In the genomic region with DNA sequence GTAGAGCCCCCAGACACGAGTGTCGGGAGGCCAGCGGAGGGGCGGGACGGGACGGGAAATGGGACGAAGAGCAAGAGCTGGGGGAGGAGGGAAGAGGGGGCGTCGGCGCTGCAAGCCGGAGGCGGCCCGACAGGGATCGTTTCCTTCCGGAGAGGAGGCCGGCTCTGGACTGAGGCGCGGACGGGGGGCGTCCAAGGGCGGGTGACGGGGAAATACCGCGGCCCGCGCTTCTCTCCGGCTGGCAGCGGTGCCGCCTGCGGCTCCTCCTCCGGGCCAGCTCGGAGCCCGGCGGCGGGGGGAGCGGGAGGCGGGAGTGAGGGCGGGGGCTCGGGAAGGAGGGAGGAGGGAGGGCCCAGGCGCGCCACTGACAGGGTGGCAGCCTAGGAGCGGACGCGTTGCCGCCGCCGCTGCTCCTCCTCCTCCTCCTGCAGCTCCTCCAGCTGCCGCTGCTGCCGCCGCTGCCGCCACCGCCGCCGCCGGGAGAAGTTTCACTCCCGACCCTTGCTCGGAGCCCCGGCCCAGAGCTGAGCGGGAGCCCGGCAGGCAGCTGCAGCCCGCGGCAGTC, we compare ENCODE assay signal across 1 cellular context.
TF ChIP-seq lines count a peak whose summit lies in the region.

CHSY3 (plus strand) TSS at position 364 of the 565 bp plus-strand sequence.

TF ChIP-seq in HepG2, 621 proteins besides CTCF, POLR2A, EP300 and RAD21 (continued from another document and continues in another):
- TF ChIP-seq ZNF691 (CRISPR knock-in tag; IDR thresholded peaks at IDR 0.05; ENCODE audit: borderline replicate concordance, low read depth) (no peak; the same call in 1 of the 2 replicates), ZKSCAN1 (IDR thresholded peaks at IDR 0.05; ENCODE audit: low read length) (no peak), TMF1 (CRISPR knock-in tag; IDR thresholded peaks at IDR 0.05; ENCODE audit: low read depth) (no peak), MAZ (IDR thresholded peaks at IDR 0.05; ENCODE audit: borderline replicate concordance, low read depth, low read length) (peak; percentile 51; the same call in 1 of the 2 replicates), MAZ (CRISPR knock-in tag; IDR thresholded peaks at IDR 0.05; ENCODE audit: low read depth) (peak; percentile 68; the same call in 1 of the 2 replicates), ZNF792 (CRISPR knock-in tag; IDR thresholded peaks at IDR 0.05) (no peak), GZF1 (CRISPR knock-in tag; IDR thresholded peaks at IDR 0.05) (no peak), KLF6 (CRISPR knock-in tag; IDR thresholded peaks at IDR 0.05) (no peak), ZFP62 (CRISPR knock-in tag; IDR thresholded peaks at IDR 0.05) (no peak), ZNF83 (CRISPR knock-in tag; IDR thresholded peaks at IDR 0.05; ENCODE audit: borderline replicate concordance) (no peak), FOXK2 (IDR thresholded peaks at IDR 0.05) (no peak), RFX5 (IDR thresholded peaks at IDR 0.05; ENCODE audit: low read depth, low read length) (no peak), ZNF800 (CRISPR knock-in tag; IDR thresholded peaks at IDR 0.05) (no peak), ZFX (CRISPR knock-in tag; IDR thresholded peaks at IDR 0.05; ENCODE audit: low read depth) (peak; percentile 25; the same call in 1 of the 2 replicates), POLR2G (IDR thresholded peaks at IDR 0.05; ENCODE audit: low read depth, low read length) (0 out of 2 replicates have a peak, but pooled peaks have one; percentile 26), SUZ12 (IDR thresholded peaks at IDR 0.05; ENCODE audit: low read depth, low read length) (no peak), ZNF75D (CRISPR knock-in tag; IDR thresholded peaks at IDR 0.05; ENCODE audit: borderline replicate concordance) (no peak), YEATS2 (CRISPR knock-in tag; IDR thresholded peaks at IDR 0.05; ENCODE audit: borderline replicate concordance) (no peak), ZNF251 (CRISPR knock-in tag; IDR thresholded peaks at IDR 0.05) (no peak), KLF9 (CRISPR knock-in tag; IDR thresholded peaks at IDR 0.05; ENCODE audit: low read depth) (no peak), ZNF816 (CRISPR knock-in tag; IDR thresholded peaks at IDR 0.05; ENCODE audit: borderline replicate concordance) (no peak), ZNF282 (IDR thresholded peaks at IDR 0.05; ENCODE audit: partially characterized antibody) (no peak), MEIS2 (CRISPR knock-in tag; IDR thresholded peaks at IDR 0.05) (no peak), DPF2 (CRISPR knock-in tag; IDR thresholded peaks at IDR 0.05; ENCODE audit: borderline replicate concordance, low read depth) (no peak), MZF1 (CRISPR knock-in tag; IDR thresholded peaks at IDR 0.05; ENCODE audit: borderline replicate concordance) (no peak), ZNF788 (CRISPR knock-in tag; IDR thresholded peaks at IDR 0.05; ENCODE audit: borderline replicate concordance) (no peak), MLXIP (CRISPR knock-in tag; IDR thresholded peaks at IDR 0.05; ENCODE audit: borderline replicate concordance) (no peak), REPIN1 (CRISPR knock-in tag; IDR thresholded peaks at IDR 0.05; ENCODE audit: borderline replicate concordance, low read depth) (no peak), ZNF839 (CRISPR knock-in tag; IDR thresholded peaks at IDR 0.05; ENCODE audit: borderline replicate concordance) (no peak), ATF1 (CRISPR knock-in tag; IDR thresholded peaks at IDR 0.05) (no peak), ZNF720 (CRISPR knock-in tag; IDR thresholded peaks at IDR 0.05) (no peak)
- TF ChIP-seq, protein P1, sequence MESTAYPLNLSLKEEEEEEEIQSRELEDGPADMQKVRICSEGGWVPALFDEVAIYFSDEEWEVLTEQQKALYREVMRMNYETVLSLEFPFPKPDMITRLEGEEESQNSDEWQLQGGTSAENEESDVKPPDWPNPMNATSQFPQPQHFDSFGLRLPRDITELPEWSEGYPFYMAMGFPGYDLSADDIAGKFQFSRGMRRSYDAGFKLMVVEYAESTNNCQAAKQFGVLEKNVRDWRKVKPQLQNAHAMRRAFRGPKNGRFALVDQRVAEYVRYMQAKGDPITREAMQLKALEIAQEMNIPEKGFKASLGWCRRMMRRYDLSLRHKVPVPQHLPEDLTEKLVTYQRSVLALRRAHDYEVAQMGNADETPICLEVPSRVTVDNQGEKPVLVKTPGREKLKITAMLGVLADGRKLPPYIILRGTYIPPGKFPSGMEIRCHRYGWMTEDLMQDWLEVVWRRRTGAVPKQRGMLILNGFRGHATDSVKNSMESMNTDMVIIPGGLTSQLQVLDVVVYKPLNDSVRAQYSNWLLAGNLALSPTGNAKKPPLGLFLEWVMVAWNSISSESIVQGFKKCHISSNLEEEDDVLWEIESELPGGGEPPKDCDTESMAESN (CRISPR knock-in tag; conservative IDR thresholded peaks at IDR 0.05): peak; percentile 56; the same call in 1 of the 2 replicates
- TF ChIP-seq, protein P2, sequence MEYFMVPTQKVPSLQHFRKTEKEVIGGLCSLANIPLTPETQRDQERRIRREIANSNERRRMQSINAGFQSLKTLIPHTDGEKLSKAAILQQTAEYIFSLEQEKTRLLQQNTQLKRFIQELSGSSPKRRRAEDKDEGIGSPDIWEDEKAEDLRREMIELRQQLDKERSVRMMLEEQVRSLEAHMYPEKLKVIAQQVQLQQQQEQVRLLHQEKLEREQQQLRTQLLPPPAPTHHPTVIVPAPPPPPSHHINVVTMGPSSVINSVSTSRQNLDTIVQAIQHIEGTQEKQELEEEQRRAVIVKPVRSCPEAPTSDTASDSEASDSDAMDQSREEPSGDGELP (IDR thresholded peaks at IDR 0.05; ENCODE audit: borderline replicate concordance, low read depth): no peak
- TF ChIP-seq, protein P3, sequence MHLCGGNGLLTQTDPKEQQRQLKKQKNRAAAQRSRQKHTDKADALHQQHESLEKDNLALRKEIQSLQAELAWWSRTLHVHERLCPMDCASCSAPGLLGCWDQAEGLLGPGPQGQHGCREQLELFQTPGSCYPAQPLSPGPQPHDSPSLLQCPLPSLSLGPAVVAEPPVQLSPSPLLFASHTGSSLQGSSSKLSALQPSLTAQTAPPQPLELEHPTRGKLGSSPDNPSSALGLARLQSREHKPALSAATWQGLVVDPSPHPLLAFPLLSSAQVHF (CRISPR knock-in tag; IDR thresholded peaks at IDR 0.05): 0 out of 2 replicates have a peak, but pooled peaks have one; percentile 26
- TF ChIP-seq, protein P4, sequence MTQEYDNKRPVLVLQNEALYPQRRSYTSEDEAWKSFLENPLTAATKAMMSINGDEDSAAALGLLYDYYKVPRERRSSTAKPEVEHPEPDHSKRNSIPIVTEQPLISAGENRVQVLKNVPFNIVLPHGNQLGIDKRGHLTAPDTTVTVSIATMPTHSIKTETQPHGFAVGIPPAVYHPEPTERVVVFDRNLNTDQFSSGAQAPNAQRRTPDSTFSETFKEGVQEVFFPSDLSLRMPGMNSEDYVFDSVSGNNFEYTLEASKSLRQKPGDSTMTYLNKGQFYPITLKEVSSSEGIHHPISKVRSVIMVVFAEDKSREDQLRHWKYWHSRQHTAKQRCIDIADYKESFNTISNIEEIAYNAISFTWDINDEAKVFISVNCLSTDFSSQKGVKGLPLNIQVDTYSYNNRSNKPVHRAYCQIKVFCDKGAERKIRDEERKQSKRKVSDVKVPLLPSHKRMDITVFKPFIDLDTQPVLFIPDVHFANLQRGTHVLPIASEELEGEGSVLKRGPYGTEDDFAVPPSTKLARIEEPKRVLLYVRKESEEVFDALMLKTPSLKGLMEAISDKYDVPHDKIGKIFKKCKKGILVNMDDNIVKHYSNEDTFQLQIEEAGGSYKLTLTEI (CRISPR knock-in tag; conservative IDR thresholded peaks at IDR 0.05): no peak
- TF ChIP-seq, protein P5, sequence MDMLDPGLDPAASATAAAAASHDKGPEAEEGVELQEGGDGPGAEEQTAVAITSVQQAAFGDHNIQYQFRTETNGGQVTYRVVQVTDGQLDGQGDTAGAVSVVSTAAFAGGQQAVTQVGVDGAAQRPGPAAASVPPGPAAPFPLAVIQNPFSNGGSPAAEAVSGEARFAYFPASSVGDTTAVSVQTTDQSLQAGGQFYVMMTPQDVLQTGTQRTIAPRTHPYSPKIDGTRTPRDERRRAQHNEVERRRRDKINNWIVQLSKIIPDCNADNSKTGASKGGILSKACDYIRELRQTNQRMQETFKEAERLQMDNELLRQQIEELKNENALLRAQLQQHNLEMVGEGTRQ (IDR thresholded peaks at IDR 0.05; ENCODE audit: low read depth, low read length): no peak
- TF ChIP-seq, protein P5 (CRISPR knock-in tag; IDR thresholded peaks at IDR 0.05; ENCODE audit: borderline replicate concordance): no peak
- TF ChIP-seq, protein P6, sequence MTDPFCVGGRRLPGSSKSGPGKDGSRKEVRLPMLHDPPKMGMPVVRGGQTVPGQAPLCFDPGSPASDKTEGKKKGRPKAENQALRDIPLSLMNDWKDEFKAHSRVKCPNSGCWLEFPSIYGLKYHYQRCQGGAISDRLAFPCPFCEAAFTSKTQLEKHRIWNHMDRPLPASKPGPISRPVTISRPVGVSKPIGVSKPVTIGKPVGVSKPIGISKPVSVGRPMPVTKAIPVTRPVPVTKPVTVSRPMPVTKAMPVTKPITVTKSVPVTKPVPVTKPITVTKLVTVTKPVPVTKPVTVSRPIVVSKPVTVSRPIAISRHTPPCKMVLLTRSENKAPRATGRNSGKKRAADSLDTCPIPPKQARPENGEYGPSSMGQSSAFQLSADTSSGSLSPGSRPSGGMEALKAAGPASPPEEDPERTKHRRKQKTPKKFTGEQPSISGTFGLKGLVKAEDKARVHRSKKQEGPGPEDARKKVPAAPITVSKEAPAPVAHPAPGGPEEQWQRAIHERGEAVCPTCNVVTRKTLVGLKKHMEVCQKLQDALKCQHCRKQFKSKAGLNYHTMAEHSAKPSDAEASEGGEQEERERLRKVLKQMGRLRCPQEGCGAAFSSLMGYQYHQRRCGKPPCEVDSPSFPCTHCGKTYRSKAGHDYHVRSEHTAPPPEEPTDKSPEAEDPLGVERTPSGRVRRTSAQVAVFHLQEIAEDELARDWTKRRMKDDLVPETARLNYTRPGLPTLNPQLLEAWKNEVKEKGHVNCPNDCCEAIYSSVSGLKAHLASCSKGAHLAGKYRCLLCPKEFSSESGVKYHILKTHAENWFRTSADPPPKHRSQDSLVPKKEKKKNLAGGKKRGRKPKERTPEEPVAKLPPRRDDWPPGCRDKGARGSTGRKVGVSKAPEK (CRISPR knock-in tag; IDR thresholded peaks at IDR 0.05; ENCODE audit: borderline replicate concordance): no peak
